23 cellular contexts compared by ENCODE assay signal in genomic region chr10:5958077-5958476, GRCh38. TPM values are rescaled to one million over a fixed set of nuclear protein-coding genes. Genes with fewer than 3 reads are reported as not detected.
A peak's percentile ranks its signal among the peaks of the same experiment; 100 is the strongest.
DNase-seq lines count a peak whose midpoint lies in the region; TF ChIP-seq lines count a peak whose summit lies in the region.
"Had no signal": no experiment of that assay in that cellular context is flagged by ENCODE, and none has a peak within 500 bp of the region (broad histone marks: within the 10 kb centered on the region; RNA-seq: fewer than 3 reads in every experiment).

No MANE protein-coding gene starts in this region.

- no peak overlapping the region for H2BK12ac ChIP-seq in neuronal stem cell (ENCODE audit: low read length)

- intact Hi-C loops in PC-9 (cut with micrococcal nuclease; ENCODE audit: unreplicated experiment) = loop anchor here (2.0 kb wide), 1 partner anchor 19 kb away; the partner anchor contains the start of gene IL15RA

- no peak overlapping the region for H3K4ac ChIP-seq in neuronal stem cell (ENCODE audit: low read length)

- DNase-seq in EH (ENCODE audit: low read depth) (peak; percentile 82), PC-9 (no peak), dermis blood vessel endothelial cell (peak; percentile 63), lung microvascular endothelial cell (ENCODE audit: low read depth in 2 of 2) (peak; percentile 51 to 69), NCI-H187 (lab: John Stamatoyannopoulos, UW) (no peak), NCI-H1417 (lab: John Stamatoyannopoulos, UW) (no peak), neuronal stem cell (ENCODE audit: low spot score) (no peak)
- DNase-seq: activated CD4-positive, alpha-beta T cell treated with anti-CD3 and anti-CD28 coated beads, Interleukin-2, amount 50 U/mL, for 48 hours; activated CD8-positive, alpha-beta memory T cell treated with anti-CD3 and anti-CD28 coated beads, Interleukin-2, amount 50 U/mL, for 48 hours; AML-193; Karpas-422; NCI-H2081; NCI-H510A treated with DMSO at 0.1 percent for 48 hours; NK-92 treated with Interleukin-12 subunit alpha and Interleukin-12 subunit beta, amount 100 ng/mL, for 24 hours; nucleus accumbens; small intestine; stimulated activated CD4-positive, alpha-beta T cell treated with anti-CD3 and anti-CD28 coated beads, Interleukin-2, amount 100 ng/mL, for 24 hours had no signal

- no peak overlapping the region for H3K4me3 ChIP-seq in PC-9
- no peak overlapping the region for H3K4me3 ChIP-seq in neuronal stem cell (ENCODE audit: low read length in 2 of 2)
- H3K4me3 ChIP-seq: cardiac muscle cell, dorsolateral prefrontal cortex, GM12878, lower lobe of right lung had no signal

- no CpG with 5 or more reads among the region's 2 CpGs for WGBS in neuronal stem cell (ENCODE audit: extremely low coverage in 2 of 2, insufficient read length in 2 of 2, insufficient replicate concordance in 1 of 2), 2 donors

- no peak overlapping the region; the same call in 1 of the 2 replicates for H3K4me2 ChIP-seq in PC-9
- no peak overlapping the region for H3K4me2 ChIP-seq in neuronal stem cell (ENCODE audit: insufficient read depth, low read length, poor library complexity, severe bottlenecking)

- H3K9me2 ChIP-seq in PC-9 (ENCODE audit: insufficient read depth) = no peaks in the 10 kb centered on the region

- H2BK15ac ChIP-seq in neuronal stem cell (ENCODE audit: low read length) = no peak overlapping the region

- H3K36me3 ChIP-seq in PC-9 (ENCODE audit: low read depth) (no peaks in the 10 kb centered on the region), neuronal stem cell (replicated peaks in 1 of 2; ENCODE audit: control insufficient read depth in 2 of 2, insufficient read depth in 2 of 2, low read length in 2 of 2) (no peaks in the 10 kb centered on the region)
- H3K36me3 ChIP-seq: cardiac muscle cell had no signal

- no peak overlapping the region for H4K8ac ChIP-seq in neuronal stem cell (ENCODE audit: low read depth, low read length)

- no peaks in the 10 kb centered on the region for H3K27me3 ChIP-seq in PC-9 (ENCODE audit: insufficient read depth, low read depth)
- peaks cover 0 to 31% (median 0%) of the 10 kb centered on the region in 3 experiments for H3K27me3 ChIP-seq in neuronal stem cell (ENCODE audit: control insufficient read depth in 3 of 3, insufficient read depth in 3 of 3, low read depth in 1 of 3, low read length in 3 of 3)
- H3K27me3 ChIP-seq: cardiac muscle cell, dorsolateral prefrontal cortex had no signal

- POLR2A ChIA-PET in PC-9 (lab: Charles Lee; ENCODE audit: unreplicated experiment) = interaction anchor here (0.7 kb wide), 1 partner anchor 11 kb away, joined by 3 read pairs; no protein-coding TSS in a partner anchor

- no peaks in the 10 kb centered on the region for H3K9me3 ChIP-seq in PC-9 (ENCODE audit: insufficient read depth, low read depth)
- H3K9me3 ChIP-seq in neuronal stem cell (replicated peaks in 1 of 2; ENCODE audit: control insufficient read depth in 2 of 2, insufficient read depth in 1 of 2, low read depth in 1 of 2, low read length in 2 of 2) = no peaks in the 10 kb centered on the region
- H3K9me3 ChIP-seq: lower lobe of right lung had no signal

- H2AK5ac ChIP-seq in neuronal stem cell (ENCODE audit: low read depth, low read length) = no peak overlapping the region

- no peak for TF ChIP-seq CTCF in PC-9 (conservative IDR thresholded peaks at IDR 0.05)

- H2BK5ac ChIP-seq in neuronal stem cell (ENCODE audit: low read length) = no peak overlapping the region

- H2AFZ ChIP-seq in PC-9 = no peak overlapping the region
- H2AFZ ChIP-seq in neuronal stem cell (ENCODE audit: low read length) = no peak overlapping the region

- H3K27ac ChIP-seq in PC-9 (peak overlapping the region; percentile 78), neuronal stem cell (replicated peaks; ENCODE audit: low read length) (no peak overlapping the region)
- H3K27ac ChIP-seq: cardiac muscle cell, dorsolateral prefrontal cortex, epithelial cell of prostate, lower lobe of right lung, VCaP had no signal

- no peaks in the 10 kb centered on the region for H3K79me1 ChIP-seq in neuronal stem cell (ENCODE audit: low read depth, low read length)

- no peaks in the 10 kb centered on the region for H4K20me1 ChIP-seq in PC-9 (ENCODE audit: insufficient read depth)

- CTCF ChIA-PET in PC-9 (lab: Charles Lee) = interaction anchor here (0.7 kb wide), 1 partner anchor 55 kb away, joined by 4 read pairs; no protein-coding TSS in a partner anchor

- H3K9ac ChIP-seq in neuronal stem cell (ENCODE audit: low read depth, low read length, poor library complexity) = no peak overlapping the region

- H3K79me2 ChIP-seq in PC-9 (ENCODE audit: low read depth) = no peaks in the 10 kb centered on the region

- H3F3A ChIP-seq in PC-9 (ENCODE audit: insufficient read depth, low read depth) = peaks cover 6% of the 10 kb centered on the region; the same call in 1 of the 2 replicates

- H3K4me1 ChIP-seq in PC-9 (replicated peaks; ENCODE audit: insufficient read depth) = peaks cover 20% of the 10 kb centered on the region
- H3K4me1 ChIP-seq in neuronal stem cell (ENCODE audit: control insufficient read depth in 2 of 2, insufficient read depth in 1 of 2, low read depth in 1 of 2, low read length in 2 of 2) = no peaks in the 10 kb centered on the region
- H3K4me1 ChIP-seq: lower lobe of right lung had no signal

- no peak overlapping the region for H3K23ac ChIP-seq in neuronal stem cell (ENCODE audit: low read depth, low read length, poor library complexity)

- H4K91ac ChIP-seq in neuronal stem cell (ENCODE audit: low read depth, low read length, poor library complexity) = no peak overlapping the region

- H2BK120ac ChIP-seq in neuronal stem cell (ENCODE audit: low read depth, low read length) = no peak overlapping the region

- no TSS peak for BruUV-seq in PC-9 (replicated peaks; lab: Mats Ljungman, UMichigan)

- no peak overlapping the region for H3K14ac ChIP-seq in neuronal stem cell (ENCODE audit: low read length)

- no peak overlapping the region for H3K18ac ChIP-seq in neuronal stem cell (ENCODE audit: low read length)

RNA-seq across cellular contexts. Expression of gene IL15RA, which starts 19.3 kb away (rescaled TPM):
- 15.5 TPM in 2 replicates for total RNA-seq in PC-9 (2021)
- total RNA-seq in dermis blood vessel endothelial cell = 13.9 and 15.7 TPM in 2 replicates
- 8.5 and 12.3 TPM in 2 replicates for total RNA-seq in lung microvascular endothelial cell
- polyA plus RNA-seq in neuronal stem cell (2013, experiment 1 of 2) = not detected
- polyA plus RNA-seq in neuronal stem cell (2013, experiment 2 of 2) = not detected

Comparison
In these comparisons a context has a peak if more than half of its experiments do, and no peak if none do; other contexts are left out.
1. DNase-seq: peak in EH (single experiment), dermis blood vessel endothelial cell (single experiment) and lung microvascular endothelial cell (2 of 2); none in PC-9 (0 of 2), NCI-H187 (0 of 2), NCI-H1417 (0 of 3) and neuronal stem cell (single experiment).